19 cellular contexts compared by ENCODE assay signal in the genomic region with DNA sequence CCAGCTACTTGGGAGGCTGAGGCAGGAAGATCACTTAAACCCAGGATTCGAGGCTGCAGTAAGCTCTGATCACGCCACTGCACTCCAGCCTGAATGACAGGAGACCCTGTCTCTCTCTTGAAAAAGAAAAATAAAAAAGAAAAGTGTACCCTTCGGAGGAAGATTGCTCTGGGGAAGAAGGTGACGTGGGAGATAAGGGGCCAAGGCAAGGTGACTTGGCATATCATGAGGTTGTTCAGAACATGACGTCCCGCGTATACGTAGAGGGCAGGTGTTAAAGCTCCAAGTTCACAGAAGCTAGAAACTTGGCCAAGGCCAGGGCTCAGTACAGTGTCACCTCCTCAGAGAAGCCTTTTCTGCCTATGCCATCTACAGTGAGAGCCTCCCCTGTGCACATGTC.
"Had no signal": no experiment of that assay in that cellular context is flagged by ENCODE, and none has a peak within 500 bp of the region (broad histone marks: within the 10 kb centered on the region; RNA-seq: fewer than 3 reads in every experiment).

No MANE protein-coding gene starts in this region.

- ATAC-seq: HepG2, Panc1, PC-3, SK-N-SH treated with all-trans-retinoic acid at 6 μM for 48 hours had no signal

- DNase-seq: IMR-90; KBM-7; NCI-H1092; NCI-H1105 treated with DMSO at 0.1 percent for 48 hours; NCI-H1436; NCI-H187 treated with DMSO at 0.1 percent for 48 hours; NCI-H2029 treated with DMSO at 0.1 percent for 48 hours; NCI-H2171 treated with DMSO at 0.1 percent for 48 hours; NCI-H345; NCI-H446 treated with DMSO at 0.1 percent for 48 hours; NCI-H510A treated with DMSO at 0.1 percent for 48 hours; NCI-H526; NCI-H82; NK-92 treated with Interleukin-12 subunit alpha and Interleukin-12 subunit beta, amount 100 ng/mL, for 24 hours; PC-3; SHP77 had no signal
